Comparison of ENCODE assay signal across 1 cellular context in the genomic region with DNA sequence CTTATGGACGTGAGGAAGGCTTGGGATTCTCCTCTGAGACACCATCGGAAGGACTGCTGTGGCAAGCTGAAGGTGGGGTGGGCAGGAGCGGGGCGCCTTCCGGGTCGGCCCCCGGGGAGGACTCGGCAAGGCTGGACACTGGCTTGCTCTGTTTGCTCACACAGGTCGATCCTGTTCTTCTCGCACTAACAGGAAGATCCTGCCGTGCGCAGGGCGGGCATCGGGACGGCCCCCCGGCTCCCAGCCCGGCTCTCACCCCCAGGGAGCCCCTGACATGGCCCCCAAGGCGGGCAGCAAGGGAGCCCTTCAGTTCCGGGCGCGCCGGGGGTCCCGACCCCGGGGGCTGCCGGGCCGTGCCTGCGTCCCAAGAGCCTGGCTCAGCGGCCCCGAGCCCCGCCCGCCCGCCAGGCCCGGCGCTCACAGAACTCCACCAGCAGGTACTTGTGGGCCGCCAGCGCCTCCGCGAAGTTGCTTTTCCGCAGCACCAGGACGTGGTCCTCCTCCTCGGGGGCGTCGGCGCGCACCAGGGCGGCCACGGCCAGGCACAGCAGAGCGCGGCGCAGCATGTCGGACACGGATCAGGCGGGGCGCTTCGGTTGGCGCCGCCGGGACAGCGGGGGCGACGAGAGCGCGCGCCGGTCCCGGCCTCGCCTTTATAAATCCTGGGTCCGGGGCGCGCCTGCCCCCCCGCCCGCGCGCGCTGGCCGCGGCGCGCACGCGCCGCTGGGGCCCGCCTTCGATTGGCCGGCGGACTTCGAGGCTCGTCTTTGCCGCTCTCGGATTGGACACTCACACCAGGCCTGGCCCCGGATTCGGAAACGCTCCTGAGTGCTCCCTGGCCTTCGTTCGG.
TF ChIP-seq lines count a peak whose summit lies in the region.

P4HB (minus strand) TSS at position 630 of the 850 bp plus-strand sequence; CDS start at position 566, 64 bp downstream.

TF ChIP-seq in liver, 16 proteins besides CTCF, POLR2A, EP300 and RAD21 (continued from another document):
- TF ChIP-seq, protein P1, sequence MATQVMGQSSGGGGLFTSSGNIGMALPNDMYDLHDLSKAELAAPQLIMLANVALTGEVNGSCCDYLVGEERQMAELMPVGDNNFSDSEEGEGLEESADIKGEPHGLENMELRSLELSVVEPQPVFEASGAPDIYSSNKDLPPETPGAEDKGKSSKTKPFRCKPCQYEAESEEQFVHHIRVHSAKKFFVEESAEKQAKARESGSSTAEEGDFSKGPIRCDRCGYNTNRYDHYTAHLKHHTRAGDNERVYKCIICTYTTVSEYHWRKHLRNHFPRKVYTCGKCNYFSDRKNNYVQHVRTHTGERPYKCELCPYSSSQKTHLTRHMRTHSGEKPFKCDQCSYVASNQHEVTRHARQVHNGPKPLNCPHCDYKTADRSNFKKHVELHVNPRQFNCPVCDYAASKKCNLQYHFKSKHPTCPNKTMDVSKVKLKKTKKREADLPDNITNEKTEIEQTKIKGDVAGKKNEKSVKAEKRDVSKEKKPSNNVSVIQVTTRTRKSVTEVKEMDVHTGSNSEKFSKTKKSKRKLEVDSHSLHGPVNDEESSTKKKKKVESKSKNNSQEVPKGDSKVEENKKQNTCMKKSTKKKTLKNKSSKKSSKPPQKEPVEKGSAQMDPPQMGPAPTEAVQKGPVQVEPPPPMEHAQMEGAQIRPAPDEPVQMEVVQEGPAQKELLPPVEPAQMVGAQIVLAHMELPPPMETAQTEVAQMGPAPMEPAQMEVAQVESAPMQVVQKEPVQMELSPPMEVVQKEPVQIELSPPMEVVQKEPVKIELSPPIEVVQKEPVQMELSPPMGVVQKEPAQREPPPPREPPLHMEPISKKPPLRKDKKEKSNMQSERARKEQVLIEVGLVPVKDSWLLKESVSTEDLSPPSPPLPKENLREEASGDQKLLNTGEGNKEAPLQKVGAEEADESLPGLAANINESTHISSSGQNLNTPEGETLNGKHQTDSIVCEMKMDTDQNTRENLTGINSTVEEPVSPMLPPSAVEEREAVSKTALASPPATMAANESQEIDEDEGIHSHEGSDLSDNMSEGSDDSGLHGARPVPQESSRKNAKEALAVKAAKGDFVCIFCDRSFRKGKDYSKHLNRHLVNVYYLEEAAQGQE (IDR thresholded peaks at IDR 0.05): peak; percentile 62
